Comparison of ENCODE assay signal across 22 cellular contexts in genomic region chr1:204345425-204345824, GRCh38. TPM values are rescaled to one million over a fixed set of nuclear protein-coding genes. Genes with fewer than 3 reads are reported as not detected.
DNase-seq lines count a peak whose midpoint lies in the region; ATAC-seq and TF ChIP-seq lines count a peak whose summit lies in the region.
"Had no signal": no experiment of that assay in that cellular context is flagged by ENCODE, and none has a peak within 500 bp of the region (broad histone marks: within the 10 kb centered on the region; RNA-seq: fewer than 3 reads in every experiment).

No MANE protein-coding gene starts in this region.

- H3K9me2 ChIP-seq in Loucy (replicated peaks; ENCODE audit: low read depth, low read length): no peaks in the 10 kb centered on the region
- no peaks in the 10 kb centered on the region for H3K9me2 ChIP-seq in neural cell (ENCODE audit: insufficient read depth, low read length)

- peak overlapping the region; percentile 45 for H3K4me2 ChIP-seq in BLaER1
- H3K4me2 ChIP-seq in Loucy (ENCODE audit: low read depth, low read length, poor library complexity, severe bottlenecking): no peak overlapping the region
- H3K4me2 ChIP-seq in neural cell (ENCODE audit: low read length): no peak overlapping the region

- TF ChIP-seq CTCF in Loucy (conservative IDR thresholded peaks at IDR 0.05; ENCODE audit: low read length) (no peak), epithelial cell of proximal tubule (conservative IDR thresholded peaks at IDR 0.05; ENCODE audit: low read depth, low read length) (no peak), neural cell (IDR thresholded peaks at IDR 0.05; ENCODE audit: poor library complexity, severe bottlenecking) (no peak), GM10266 (IDR thresholded peaks at IDR 0.05; ENCODE audit: control insufficient read depth, insufficient read depth, low read depth, missing control alignments) (no peak)

- H3K4me1 ChIP-seq in BLaER1 (peaks cover 26% of the 10 kb centered on the region), Loucy (ENCODE audit: insufficient read depth, low read length, poor library complexity, severe bottlenecking) (peaks cover 13% of the 10 kb centered on the region)

- no peak for ATAC-seq in HG03280 (IDR thresholded peaks at IDR 0.05; ENCODE audit: unreplicated experiment)
- ATAC-seq: activated CD4-positive, alpha-beta T cell treated with anti-CD3 and anti-CD28 coated beads for 36 hours; heart left ventricle had no signal

- TF ChIP-seq EP300 in neural cell (conservative IDR thresholded peaks at IDR 0.05; ENCODE audit: poor library complexity, severe bottlenecking): no peak

- peak; percentile 45 for DNase-seq in epithelial cell of proximal tubule (ENCODE audit: low read depth)
- DNase-seq in GM10266 (ENCODE audit: extremely low spot score): no peak
- no peak for DNase-seq in germinal center (ENCODE audit: low spot score)
- DNase-seq in NOMO-1 treated with dmso at 0.1 percent for 144 hours (lab: John Stamatoyannopoulos, UW; ENCODE audit: unreplicated experiment): no peak
- DNase-seq: activated CD4-positive, alpha-beta T cell treated with anti-CD3 and anti-CD28 coated beads for 36 hours; activated effector memory CD4-positive, alpha-beta T cell treated with anti-CD3 and anti-CD28 coated beads, Interleukin-2, amount 50 U/mL, for 16 hours; CD4-positive, alpha-beta memory T cell; cortex of kidney; DMS53; HCEC 1CT; heart left ventricle; immature natural killer cell; mammary epithelial cell; naive B cell; SHP77; stimulated activated naive CD4-positive, alpha-beta T cell; tibial artery had no signal

- H3K79me2 ChIP-seq in Loucy (ENCODE audit: insufficient read depth, low read length) (no peaks in the 10 kb centered on the region), neural cell (replicated peaks; ENCODE audit: insufficient read depth, low read length) (peaks cover 74% of the 10 kb centered on the region)

- H3K36me3 ChIP-seq in BLaER1 (no peaks in the 10 kb centered on the region), Loucy (ENCODE audit: insufficient read depth, low read length) (no peaks in the 10 kb centered on the region), neural cell (ENCODE audit: insufficient read depth, low read length) (no peaks in the 10 kb centered on the region)
- H3K36me3 ChIP-seq: breast epithelium, heart left ventricle, tibial artery had no signal

- H3K9ac ChIP-seq in BLaER1 (no peak overlapping the region), Loucy (ENCODE audit: low read depth, low read length, poor library complexity, severe bottlenecking) (no peak overlapping the region), neural cell (ENCODE audit: low read length) (no peak overlapping the region)

- no peaks in the 10 kb centered on the region for H3K9me3 ChIP-seq in BLaER1
- H3K9me3 ChIP-seq in Loucy (ENCODE audit: insufficient read depth, low read depth, low read length): no peaks in the 10 kb centered on the region
- no peaks in the 10 kb centered on the region for H3K9me3 ChIP-seq in neural cell (ENCODE audit: low read length)
- H3K9me3 ChIP-seq: breast epithelium, heart left ventricle, tibial artery had no signal

- H3K27me3 ChIP-seq in BLaER1 (no peaks in the 10 kb centered on the region), Loucy (ENCODE audit: insufficient read depth, low read length, poor library complexity, severe bottlenecking) (no peaks in the 10 kb centered on the region), neural cell (ENCODE audit: insufficient read depth, low read depth, low read length) (peaks cover 19% of the 10 kb centered on the region)
- H3K27me3 ChIP-seq: breast epithelium had no signal

- H2AFZ ChIP-seq in Loucy (ENCODE audit: low read length): peak overlapping the region; percentile 35; the same call in 1 of the 2 replicates
- H2AFZ ChIP-seq in neural cell (ENCODE audit: low read depth, low read length): no peak overlapping the region

- H3K27ac ChIP-seq in BLaER1 (no peak overlapping the region; the same call in 1 of the 2 replicates), neural cell (ENCODE audit: low read length) (no peak overlapping the region)
- H3K27ac ChIP-seq: breast epithelium, heart left ventricle had no signal

- no peak for TF ChIP-seq RAD21 in neural cell (conservative IDR thresholded peaks at IDR 0.05)

- H3F3A ChIP-seq in Loucy (ENCODE audit: low read depth): no peaks in the 10 kb centered on the region
- no peaks in the 10 kb centered on the region for H3F3A ChIP-seq in neural cell (ENCODE audit: insufficient read depth, low read length, poor library complexity, severe bottlenecking)

- H3K4me3 ChIP-seq in BLaER1: no peak overlapping the region
- no peak overlapping the region for H3K4me3 ChIP-seq in Loucy (ENCODE audit: low read length, poor library complexity, severe bottlenecking)
- no peak overlapping the region for H3K4me3 ChIP-seq in epithelial cell of proximal tubule (ENCODE audit: low read depth, low read length)
- H3K4me3 ChIP-seq in neural cell (ENCODE audit: low read length): peak overlapping the region; percentile 46
- H3K4me3 ChIP-seq: breast epithelium, heart left ventricle, tibial artery had no signal

- H4K20me1 ChIP-seq in BLaER1 (no peaks in the 10 kb centered on the region), Loucy (ENCODE audit: insufficient read depth, low read length, poor library complexity, severe bottlenecking) (no peaks in the 10 kb centered on the region), neural cell (ENCODE audit: insufficient read depth) (peaks cover 16% of the 10 kb centered on the region)

TF ChIP-seq in neural cell, 6 proteins besides CTCF, POLR2A, EP300 and RAD21:
- TF ChIP-seq TAF1 (IDR thresholded peaks at IDR 0.05; ENCODE audit: low read depth): no peak
- TF ChIP-seq EZH2 (IDR thresholded peaks at IDR 0.05; ENCODE audit: borderline replicate concordance, insufficient read depth, low read length, poor library complexity, severe bottlenecking): no peak
- no peak for TF ChIP-seq SMC3 (conservative IDR thresholded peaks at IDR 0.05; ENCODE audit: poor library complexity)
- TF ChIP-seq MXI1 (conservative IDR thresholded peaks at IDR 0.05; ENCODE audit: poor library complexity, severe bottlenecking): no peak
- TF ChIP-seq, protein P1, sequence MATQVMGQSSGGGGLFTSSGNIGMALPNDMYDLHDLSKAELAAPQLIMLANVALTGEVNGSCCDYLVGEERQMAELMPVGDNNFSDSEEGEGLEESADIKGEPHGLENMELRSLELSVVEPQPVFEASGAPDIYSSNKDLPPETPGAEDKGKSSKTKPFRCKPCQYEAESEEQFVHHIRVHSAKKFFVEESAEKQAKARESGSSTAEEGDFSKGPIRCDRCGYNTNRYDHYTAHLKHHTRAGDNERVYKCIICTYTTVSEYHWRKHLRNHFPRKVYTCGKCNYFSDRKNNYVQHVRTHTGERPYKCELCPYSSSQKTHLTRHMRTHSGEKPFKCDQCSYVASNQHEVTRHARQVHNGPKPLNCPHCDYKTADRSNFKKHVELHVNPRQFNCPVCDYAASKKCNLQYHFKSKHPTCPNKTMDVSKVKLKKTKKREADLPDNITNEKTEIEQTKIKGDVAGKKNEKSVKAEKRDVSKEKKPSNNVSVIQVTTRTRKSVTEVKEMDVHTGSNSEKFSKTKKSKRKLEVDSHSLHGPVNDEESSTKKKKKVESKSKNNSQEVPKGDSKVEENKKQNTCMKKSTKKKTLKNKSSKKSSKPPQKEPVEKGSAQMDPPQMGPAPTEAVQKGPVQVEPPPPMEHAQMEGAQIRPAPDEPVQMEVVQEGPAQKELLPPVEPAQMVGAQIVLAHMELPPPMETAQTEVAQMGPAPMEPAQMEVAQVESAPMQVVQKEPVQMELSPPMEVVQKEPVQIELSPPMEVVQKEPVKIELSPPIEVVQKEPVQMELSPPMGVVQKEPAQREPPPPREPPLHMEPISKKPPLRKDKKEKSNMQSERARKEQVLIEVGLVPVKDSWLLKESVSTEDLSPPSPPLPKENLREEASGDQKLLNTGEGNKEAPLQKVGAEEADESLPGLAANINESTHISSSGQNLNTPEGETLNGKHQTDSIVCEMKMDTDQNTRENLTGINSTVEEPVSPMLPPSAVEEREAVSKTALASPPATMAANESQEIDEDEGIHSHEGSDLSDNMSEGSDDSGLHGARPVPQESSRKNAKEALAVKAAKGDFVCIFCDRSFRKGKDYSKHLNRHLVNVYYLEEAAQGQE (IDR thresholded peaks at IDR 0.05; ENCODE audit: borderline replicate concordance): no peak
- no peak for TF ChIP-seq POLR2AphosphoS5 (IDR thresholded peaks at IDR 0.05)
TF ChIP-seq in neural cell: peak in this region for 0.

RNA-seq across cellular contexts. Expression of gene PLEKHA6, which starts 14.3 kb away (rescaled TPM):
- total RNA-seq in epithelial cell of proximal tubule: 10.4 and 19.9 TPM in 2 replicates
- polyA plus RNA-seq in neural cell: 22.6 and 25.5 TPM in 2 replicates
- 24.3 and 28.7 TPM in 2 replicates for polyA minus RNA-seq in neural cell
- polyA plus RNA-seq: immature natural killer cell had no signal
